ENCODE assay signal across 14 cellular contexts in the genomic region with DNA sequence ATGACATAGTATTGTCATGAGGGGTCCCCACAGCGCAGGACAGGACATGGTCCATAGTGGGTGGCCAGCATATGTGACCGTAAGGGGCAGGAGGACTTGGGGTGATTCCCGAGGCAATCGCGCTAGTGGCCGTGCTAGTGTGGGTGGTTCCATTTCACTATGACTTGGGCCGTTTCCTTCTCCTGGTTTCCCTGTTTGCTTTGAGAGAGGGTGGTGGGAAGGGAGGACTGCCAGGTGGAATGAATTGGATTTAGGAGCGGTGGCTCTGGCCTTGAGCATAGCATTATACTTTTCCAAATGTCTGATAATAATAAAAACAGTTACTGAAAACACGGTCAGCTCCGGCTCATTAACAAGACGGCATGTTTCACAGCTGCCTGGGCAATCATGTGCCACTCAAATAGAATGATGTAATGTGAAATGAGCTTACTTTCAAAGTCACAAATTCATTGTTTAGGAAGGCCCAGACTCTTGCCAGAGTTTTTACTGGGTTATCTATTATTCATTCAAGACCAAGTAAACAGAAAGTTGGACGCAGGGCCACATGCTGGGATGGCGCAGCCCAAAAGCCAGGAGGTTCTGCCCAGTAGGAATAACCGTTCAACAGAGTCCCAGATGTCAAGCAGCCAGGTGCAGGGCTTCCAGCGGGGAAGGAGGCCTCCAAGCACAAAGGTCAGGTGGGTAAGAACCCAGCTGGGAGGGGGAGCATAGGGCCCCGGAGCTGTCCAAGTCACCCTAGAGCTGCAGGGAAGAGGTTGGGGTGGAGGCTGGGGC. TPM values are rescaled to one million over a fixed set of nuclear protein-coding genes. Genes with fewer than 3 reads are reported as not detected.
"Had no signal": no experiment of that assay in that cellular context is flagged by ENCODE, and none has a peak within 500 bp of the region (broad histone marks: within the 10 kb centered on the region; RNA-seq: fewer than 3 reads in every experiment).

No MANE protein-coding gene starts in this region.

- ATAC-seq: activated CD4-positive, CD25-positive, alpha-beta regulatory T cell treated with anti-CD3 and anti-CD28 coated beads, Interleukin-2, amount 50 U/mL, for 24 hours; activated naive CD4-positive, alpha-beta T cell treated with anti-CD3 and anti-CD28 coated beads, Interleukin-2, amount 50 U/mL, for 72 hours; activated T-cell treated with anti-CD3 and anti-CD28 coated beads, Interleukin-2, amount 50 U/mL, for 4 hours; effector memory CD8-positive, alpha-beta T cell; natural killer cell treated with Interleukin-12 subunit alpha and Interleukin-12 subunit beta and Interleukin-15 and Interleukin-18, amount 100 ng/mL, for 72 hours had no signal

- H3K27me3 ChIP-seq: uterus had no signal

- H3K36me3 Mint-ChIP-seq: natural killer cell treated with Interleukin-12 subunit alpha and Interleukin-12 subunit beta and Interleukin-15 and Interleukin-18, amount 100 ng/mL, for 72 hours had no signal

- H3K4me3 ChIP-seq: lung, uterus had no signal

- H3K9me3 ChIP-seq: uterus had no signal

- H3K4me3 Mint-ChIP-seq: activated T-cell treated with anti-CD3 and anti-CD28 coated beads, Interleukin-2, amount 50 U/mL, for 4 hours; dendritic cell treated with granulocyte-macrophage colony-stimulating factor and Interleukin-4, amounts not matched to agents 40 ng/mL and 50 ng/mL, for 4 days; effector memory CD8-positive, alpha-beta T cell; natural killer cell treated with Interleukin-12 subunit alpha and Interleukin-12 subunit beta and Interleukin-15 and Interleukin-18, amount 100 ng/mL, for 72 hours had no signal

- H3K4me1 ChIP-seq: uterus had no signal

- H3K9me3 Mint-ChIP-seq: dendritic cell treated with granulocyte-macrophage colony-stimulating factor and Interleukin-4, amounts not matched to agents 40 ng/mL and 50 ng/mL, for 4 days; effector memory CD8-positive, alpha-beta T cell; natural killer cell treated with Interleukin-12 subunit alpha and Interleukin-12 subunit beta and Interleukin-15 and Interleukin-18, amount 100 ng/mL, for 72 hours had no signal

- H3K27ac Mint-ChIP-seq: activated naive CD4-positive, alpha-beta T cell treated with anti-CD3 and anti-CD28 coated beads, Interleukin-2, amount 50 U/mL, for 72 hours; dendritic cell treated with granulocyte-macrophage colony-stimulating factor and Interleukin-4, amounts not matched to agents 40 ng/mL and 50 ng/mL, for 4 days; effector memory CD8-positive, alpha-beta T cell; natural killer cell treated with Interleukin-12 subunit alpha and Interleukin-12 subunit beta and Interleukin-15 and Interleukin-18, amount 100 ng/mL, for 72 hours had no signal

- H3K36me3 ChIP-seq: uterus had no signal

- H3K27ac ChIP-seq: epithelial cell of prostate, uterus had no signal

- DNase-seq: activated CD4-positive, alpha-beta T cell treated with anti-CD3 and anti-CD28 coated beads, Interleukin-2, amount 50 U/mL, for 48 hours; activated effector memory CD4-positive, alpha-beta T cell treated with anti-CD3 and anti-CD28 coated beads, Interleukin-2, amount 50 U/mL, for 16 hours; activated T-cell treated with anti-CD3 and anti-CD28 coated beads, Interleukin-2, amount 50 U/mL, for 4 hours; amygdala; cerebellar nuclear complex; effector memory CD8-positive, alpha-beta T cell; stimulated activated CD4-positive, alpha-beta T cell treated with anti-CD3 and anti-CD28 coated beads, Interleukin-15, amount 100 ng/mL, for 24 hours; uterus had no signal

- H3K27me3 Mint-ChIP-seq: dendritic cell treated with granulocyte-macrophage colony-stimulating factor and Interleukin-4, amounts not matched to agents 40 ng/mL and 50 ng/mL, for 4 days had no signal

RNA-seq across cellular contexts. Expression of a gene that starts 19.6 kb away (rescaled TPM):
- total RNA-seq: activated naive CD4-positive, alpha-beta T cell treated with anti-CD3 and anti-CD28 coated beads, Interleukin-2, amount 50 U/mL, for 72 hours; activated T-cell treated with anti-CD3 and anti-CD28 coated beads, Interleukin-2, amount 50 U/mL, for 4 hours; natural killer cell treated with Interleukin-12 subunit alpha and Interleukin-12 subunit beta and Interleukin-15 and Interleukin-18, amount 100 ng/mL, for 72 hours had no signal
